8 cellular contexts compared by ENCODE assay signal in genomic region chr16:77722315-77723107, GRCh38. TPM values are rescaled to one million over a fixed set of nuclear protein-coding genes. Genes with fewer than 3 reads are reported as not detected.
DNase-seq lines count a peak whose midpoint lies in the region; ATAC-seq and TF ChIP-seq lines count a peak whose summit lies in the region.

Gene NUDT7 (plus strand): TSS chr16:77722514. CDS start chr16:77722583, 69 bp downstream.

- TF ChIP-seq POLR2A in Peyer's patch (IDR thresholded peaks at IDR 0.05), result peak; percentile 82 to 87

- peaks cover 11% of the 10 kb centered on the region for H3K4me1 Mint-ChIP-seq in activated T-helper 2 cell treated with anti-CD3 and anti-CD28 coated beads, Interferon-gamma antibody, Interleukin-2, Interleukin-4, amounts not matched to agents 10 μg/mL and 5 μg/mL and 100 μg/mL, durations not matched to agents 14 hours and 24 hours and 36 hours (ENCODE audit: low read depth)
- peaks cover 16 to 21% of the 10 kb centered on the region in 2 donors for H3K4me1 Mint-ChIP-seq in natural killer cell treated with Interleukin-12 subunit alpha and Interleukin-12 subunit beta and Interleukin-15 and Interleukin-18, amount 100 ng/mL, for 72 hours (ENCODE audit: low read depth in 2 of 2)

- H3K27ac ChIP-seq in KOPT-K1 (ENCODE audit: low read depth, low read length, poor library complexity, severe bottlenecking) (peak within 1 kb of the TSS; percentile 62), Peyer's patch (peak within 1 kb of the TSS; percentile 83 to 96 (median 88))

- H3K9me3 ChIP-seq in KOPT-K1 (ENCODE audit: insufficient read depth, low read length, poor library complexity, severe bottlenecking) (no peaks in the 10 kb centered on the region), Peyer's patch (no peaks in the 10 kb centered on the region)

- no peaks in the 10 kb centered on the region for H3K27me3 Mint-ChIP-seq in activated T-helper 2 cell treated with anti-CD3 and anti-CD28 coated beads, Interferon-gamma antibody, Interleukin-2, Interleukin-4, amounts not matched to agents 10 μg/mL and 5 μg/mL and 100 μg/mL, durations not matched to agents 14 hours and 24 hours and 36 hours (ENCODE audit: low read depth)
- H3K27me3 Mint-ChIP-seq in natural killer cell treated with Interleukin-12 subunit alpha and Interleukin-12 subunit beta and Interleukin-15 and Interleukin-18, amount 100 ng/mL, for 72 hours, result peaks cover 0 to 9% of the 10 kb centered on the region in 2 donors

- H3K27ac Mint-ChIP-seq in activated T-helper 2 cell treated with anti-CD3 and anti-CD28 coated beads, Interferon-gamma antibody, Interleukin-2, Interleukin-4, amounts not matched to agents 10 μg/mL and 5 μg/mL and 100 μg/mL, durations not matched to agents 14 hours and 24 hours and 36 hours, result peak within 1 kb of the TSS; percentile 71
- H3K27ac Mint-ChIP-seq in natural killer cell treated with Interleukin-12 subunit alpha and Interleukin-12 subunit beta and Interleukin-15 and Interleukin-18, amount 100 ng/mL, for 72 hours, result peak within 1 kb of the TSS; percentile 68 to 93

- H3K4me3 Mint-ChIP-seq in activated T-helper 2 cell treated with anti-CD3 and anti-CD28 coated beads, Interferon-gamma antibody, Interleukin-2, Interleukin-4, amounts not matched to agents 10 μg/mL and 5 μg/mL and 100 μg/mL, durations not matched to agents 14 hours and 24 hours and 36 hours (ENCODE audit: low read depth), result peak within 1 kb of the TSS; percentile 81
- H3K4me3 Mint-ChIP-seq in natural killer cell treated with Interleukin-12 subunit alpha and Interleukin-12 subunit beta and Interleukin-15 and Interleukin-18, amount 100 ng/mL, for 72 hours, result peak within 1 kb of the TSS; percentile 93

- H3K9me3 Mint-ChIP-seq in activated T-helper 2 cell treated with anti-CD3 and anti-CD28 coated beads, Interferon-gamma antibody, Interleukin-2, Interleukin-4, amounts not matched to agents 10 μg/mL and 5 μg/mL and 100 μg/mL, durations not matched to agents 14 hours and 24 hours and 36 hours, result peaks cover 8% of the 10 kb centered on the region
- H3K9me3 Mint-ChIP-seq in natural killer cell treated with Interleukin-12 subunit alpha and Interleukin-12 subunit beta and Interleukin-15 and Interleukin-18, amount 100 ng/mL, for 72 hours, result no peaks in the 10 kb centered on the region

- H3K36me3 ChIP-seq in KOPT-K1 (ENCODE audit: insufficient read depth, low read length) (no peaks in the 10 kb centered on the region), Peyer's patch (no peaks in the 10 kb centered on the region)

- DNase-seq in EH (ENCODE audit: low read depth) (peak; percentile 91), Peyer's patch (peak; percentile 99 to 100 (median 100)), fibroblast of pulmonary artery (ENCODE audit: low read depth) (peak; percentile 97)
- peak; percentile 93 for DNase-seq in activated T-helper 2 cell treated with anti-CD3 and anti-CD28 coated beads, Interferon-gamma antibody, Interleukin-2, Interleukin-4, amounts not matched to agents 10 μg/mL and 5 μg/mL and 100 μg/mL, durations not matched to agents 14 hours and 24 hours and 36 hours (ENCODE audit: low spot score)
- peak; percentile 97 for DNase-seq in natural killer cell treated with Interleukin-12 subunit alpha and Interleukin-12 subunit beta and Interleukin-15 and Interleukin-18, amount 100 ng/mL, for 72 hours (ENCODE audit: low spot score)
- DNase-seq in stimulated activated naive CD4-positive, alpha-beta T cell treated with Interleukin-2 at 50 U/mL for 16 hours (lab: John Stamatoyannopoulos, UW), result peak; percentile 96

- intact Hi-C loops in activated T-helper 2 cell treated with anti-CD3 and anti-CD28 coated beads, Interferon-gamma antibody, Interleukin-2, Interleukin-4, amounts not matched to agents 10 μg/mL and 5 μg/mL and 100 μg/mL, durations not matched to agents 14 hours and 24 hours and 36 hours (cut with micrococcal nuclease), result loop anchor here (1.0 kb wide), 2 partner anchors 377 to 531 kb away; partner anchors contain the start of genes MON1B and WWOX

- H3K36me3 Mint-ChIP-seq in activated T-helper 2 cell treated with anti-CD3 and anti-CD28 coated beads, Interferon-gamma antibody, Interleukin-2, Interleukin-4, amounts not matched to agents 10 μg/mL and 5 μg/mL and 100 μg/mL, durations not matched to agents 14 hours and 24 hours and 36 hours (ENCODE audit: low read depth), result peaks cover 11% of the 10 kb centered on the region
- no peaks in the 10 kb centered on the region for H3K36me3 Mint-ChIP-seq in natural killer cell treated with Interleukin-12 subunit alpha and Interleukin-12 subunit beta and Interleukin-15 and Interleukin-18, amount 100 ng/mL, for 72 hours

- H3K27me3 ChIP-seq in Peyer's patch, result no peaks in the 10 kb centered on the region

- peak; percentile 83 for ATAC-seq in GM21786 (IDR thresholded peaks at IDR 0.05; ENCODE audit: unreplicated experiment)
- peak; percentile 99 for ATAC-seq in natural killer cell treated with Interleukin-12 subunit alpha and Interleukin-12 subunit beta and Interleukin-15 and Interleukin-18, amount 100 ng/mL, for 72 hours

- peaks cover 0 to 10% (median 1%) of the 10 kb centered on the region in 4 donors for H3K4me1 ChIP-seq in Peyer's patch

- peak in 3 of 6 experiments; percentile 10 to 18 (median 13) for TF ChIP-seq CTCF in Peyer's patch (IDR thresholded peaks at IDR 0.05)
- TF ChIP-seq CTCF in fibroblast of pulmonary artery (IDR thresholded peaks at IDR 0.05; ENCODE audit: low read length, missing control alignments), result peak; percentile 16

- H3K4me3 ChIP-seq in Peyer's patch (peak within 1 kb of the TSS; percentile 70 to 95 (median 84)), fibroblast of pulmonary artery (replicated peaks; ENCODE audit: low read depth, low read length) (peak within 1 kb of the TSS; percentile 76)

RNA-seq across cellular contexts. Expression of gene NUDT7, which starts in this region (rescaled TPM):
- total RNA-seq in Peyer's patch, result 10 to 100 TPM in 2 of 4 donors, 1 to 10 TPM in 2; 5.8 to 14.4 (median 9.1) TPM
- 8.1 TPM in 2 replicates for total RNA-seq in activated T-helper 2 cell treated with anti-CD3 and anti-CD28 coated beads, Interferon-gamma antibody, Interleukin-2, Interleukin-4, amounts not matched to agents 10 μg/mL and 5 μg/mL and 100 μg/mL, durations not matched to agents 14 hours and 24 hours and 36 hours
- 1 to 10 TPM in 1 of 2 donors, under 1 TPM in 1; 0.83 to 3.7 TPM for total RNA-seq in natural killer cell treated with Interleukin-12 subunit alpha and Interleukin-12 subunit beta and Interleukin-15 and Interleukin-18, amount 100 ng/mL, for 72 hours

Comparison
In these comparisons a context has a peak if more than half of its experiments do, and no peak if none do; other contexts are left out.
1. Peak in every context shown above with its lines: DNase-seq, ATAC-seq, H3K4me3 ChIP-seq and H3K27ac ChIP-seq.